In genomic region chr1:109794319-109795132, GRCh38 we compare ENCODE assay signal across 9 cellular contexts. TPM values are rescaled to one million over a fixed set of nuclear protein-coding genes. Genes with fewer than 3 reads are reported as not detected.
A peak's percentile ranks its signal among the peaks of the same experiment; 100 is the strongest.
DNase-seq lines count a peak whose midpoint lies in the region; ATAC-seq and TF ChIP-seq lines count a peak whose summit lies in the region.
"Had no signal": no experiment of that assay in that cellular context is flagged by ENCODE, and none has a peak within 500 bp of the region (broad histone marks: within the 10 kb centered on the region; RNA-seq: fewer than 3 reads in every experiment).

No MANE protein-coding gene starts in this region.

- DNase-seq in GF-D8 (lab: John Stamatoyannopoulos, UW), result peak; percentile 37
- DNase-seq in NCI-H748 (lab: John Stamatoyannopoulos, UW; ENCODE audit: unreplicated experiment), result peak; percentile 94
- DNase-seq in coronary artery (ENCODE audit: low spot score), result peak; percentile 66
- DNase-seq in sigmoid colon, result no peak
- DNase-seq in DMS79 treated with DMSO at 0.1 percent for 48 hours (lab: John Stamatoyannopoulos, UW), result no peak

- H3K9me3 Mint-ChIP-seq in stimulated activated memory B cell treated with anti-CD40 and anti-IgM and Interleukin-4, amounts not matched to agents 10 μg/mL and 1 μg/mL and 100 μg/mL, for 72 hours, result no peaks in the 10 kb centered on the region

- intact Hi-C loops in sigmoid colon (cut with DNase I), result loop anchor here (5.0 kb wide), 2 partner anchors 118 to 188 kb away; partner anchors contain the start of genes AHCYL1 and CSF1

- no peaks in the 10 kb centered on the region for H3K36me3 ChIP-seq in neutrophil
- H3K36me3 ChIP-seq in sigmoid colon, result no peaks in the 10 kb centered on the region

- no peak overlapping the region for H3K27ac Mint-ChIP-seq in stimulated activated memory B cell treated with anti-CD40 and anti-IgM and Interleukin-4, amounts not matched to agents 10 μg/mL and 1 μg/mL and 100 μg/mL, for 72 hours

- H3K4me3 ChIP-seq in coronary artery (no peak overlapping the region), neutrophil (ENCODE audit: low read depth in 1 of 2, low read length in 1 of 2) (no peak overlapping the region), sigmoid colon (no peak overlapping the region)

- no peak for TF ChIP-seq EP300 in sigmoid colon (IDR thresholded peaks at IDR 0.05)

- H3K4me1 Mint-ChIP-seq in stimulated activated memory B cell treated with anti-CD40 and anti-IgM and Interleukin-4, amounts not matched to agents 10 μg/mL and 1 μg/mL and 100 μg/mL, for 72 hours, result peaks cover 16% of the 10 kb centered on the region

- ATAC-seq in stimulated activated memory B cell treated with anti-CD40 and anti-IgM and Interleukin-4, amounts not matched to agents 10 μg/mL and 1 μg/mL and 100 μg/mL, for 72 hours, result no peak
- ATAC-seq in GM21367 (IDR thresholded peaks at IDR 0.05; ENCODE audit: unreplicated experiment), result no peak

- no peaks in the 10 kb centered on the region for H3K36me3 Mint-ChIP-seq in stimulated activated memory B cell treated with anti-CD40 and anti-IgM and Interleukin-4, amounts not matched to agents 10 μg/mL and 1 μg/mL and 100 μg/mL, for 72 hours

- no peak overlapping the region for H3K4me3 Mint-ChIP-seq in stimulated activated memory B cell treated with anti-CD40 and anti-IgM and Interleukin-4, amounts not matched to agents 10 μg/mL and 1 μg/mL and 100 μg/mL, for 72 hours

- H3K27ac ChIP-seq in coronary artery, result no peak overlapping the region
- H3K27ac ChIP-seq in neutrophil, result peak overlapping the region; percentile 55
- H3K27ac ChIP-seq in sigmoid colon, result peak overlapping the region in 1 of 4 donors; percentile 47
- H3K27ac ChIP-seq: VCaP had no signal

- peaks cover 79 to 81% of the 10 kb centered on the region in 2 experiments for H3K4me1 ChIP-seq in neutrophil (ENCODE audit: control insufficient read depth in 1 of 2, insufficient read depth in 1 of 2, low read depth in 1 of 2, low read length in 1 of 2)
- H3K4me1 ChIP-seq in sigmoid colon, result peaks cover 0 to 39% (median 30%) of the 10 kb centered on the region in 4 donors

- H3K27me3 ChIP-seq in neutrophil (no peaks in the 10 kb centered on the region), sigmoid colon (no peaks in the 10 kb centered on the region)

- no peaks in the 10 kb centered on the region for H3K9me3 ChIP-seq in neutrophil
- no peaks in the 10 kb centered on the region for H3K9me3 ChIP-seq in sigmoid colon

- no peak for TF ChIP-seq CTCF in coronary artery (IDR thresholded peaks at IDR 0.05)
- no peak for TF ChIP-seq CTCF in neutrophil (IDR thresholded peaks at IDR 0.05)
- no peak for TF ChIP-seq CTCF in sigmoid colon (IDR thresholded peaks at IDR 0.05)

- 28 to 72% methylated on average over 19 of the region's 19 CpGs for WGBS in sigmoid colon, 2 donors

- peaks cover 17% of the 10 kb centered on the region for H3K27me3 Mint-ChIP-seq in stimulated activated memory B cell treated with anti-CD40 and anti-IgM and Interleukin-4, amounts not matched to agents 10 μg/mL and 1 μg/mL and 100 μg/mL, for 72 hours

- TF ChIP-seq POLR2A in sigmoid colon (IDR thresholded peaks at IDR 0.05), result no peak

RNA-seq across cellular contexts. Expression of gene EPS8L3, which starts 30.8 kb away (rescaled TPM):
- 1 to 10 TPM in 2 of 4 donors, not detected in 2; 1.1 to 1.4 TPM for total RNA-seq in sigmoid colon
- 100 to 1,000 TPM in 1 of 3 donors, 10 to 100 TPM in 2; 81.7 to 212 (median 84.4) TPM for polyA plus RNA-seq in sigmoid colon

RNA-seq across cellular contexts. Expression of gene GSTM3, which starts 53.7 kb away (rescaled TPM):
- total RNA-seq in sigmoid colon, result 100 to 1,000 TPM in 3 of 4 donors, 10 to 100 TPM in 1; 61.1 to 143 (median 122) TPM
- 10 to 100 TPM; 21.6 to 64.3 (median 40.2) TPM for polyA plus RNA-seq in sigmoid colon

Comparison
In these comparisons a context has a peak if more than half of its experiments do, and no peak if none do; other contexts are left out.
1. DNase-seq: peak in GF-D8 (single experiment), NCI-H748 (single experiment) and coronary artery (single experiment); none in sigmoid colon (single experiment) and DMS79 treated with DMSO at 0.1 percent for 48 hours (single experiment).